In genomic region chr17:82450357-82451106, GRCh38 we compare ENCODE assay signal across 8 cellular contexts. TPM values are rescaled to one million over a fixed set of nuclear protein-coding genes. Genes with fewer than 3 reads are reported as not detected.
DNase-seq lines count a peak whose midpoint lies in the region; ATAC-seq, FAIRE-seq and TF ChIP-seq lines count a peak whose summit lies in the region.

Gene CYBC1, minus strand, starts transcription at chr17:82450752. Its CDS starts 1,498 bp downstream, at chr17:82449254.

- DNase-seq in GM13977 (ENCODE audit: low spot score) = peak; percentile 93
- DNase-seq in NCI-H2029 (lab: John Stamatoyannopoulos, UW) = peak; percentile 78
- DNase-seq in T-helper 22 cell (ENCODE audit: low read depth) = peak; percentile 89
- peak; percentile 61 to 96 for DNase-seq in ascending aorta (ENCODE audit: low spot score in 2 of 2)
- DNase-seq in right cardiac atrium = peak; percentile 93 to 97 (median 97)
- DNase-seq in putamen (ENCODE audit: low spot score) = peak; percentile 89
- DNase-seq in urothelium cell line (ENCODE audit: low spot score) = peak; percentile 96

- peak within 1 kb of the TSS; percentile 87 to 100 for H3K4me3 ChIP-seq in ascending aorta
- peak within 1 kb of the TSS; percentile 89 for H3K4me3 ChIP-seq in right cardiac atrium (ENCODE audit: low read length)

- intact Hi-C loops in ascending aorta (cut with DNase I) = loop anchor here (1.0 to 2.0 kb wide), 3 partner anchors 8 to 198 kb away; partner anchors contain the start of genes HEXD, NARF, OGFOD3 and WDR45B
- intact Hi-C loops in right cardiac atrium (cut with DNase I) = no loop called here

- TF ChIP-seq CTCF in GM13977 (IDR thresholded peaks at IDR 0.05; ENCODE audit: extremely low read depth, insufficient read depth, missing control alignments) = no peak
- no peak for TF ChIP-seq CTCF in ascending aorta (IDR thresholded peaks at IDR 0.05)

- FAIRE-seq in urothelium cell line (lab: Jason Lieb, UNC) = peak; percentile 27

- H3K36me3 ChIP-seq in ascending aorta = no peaks in the 10 kb centered on the region

- WGBS in right cardiac atrium = under 1% methylated on average over 91 of the region's 91 CpGs

- H3K27me3 ChIP-seq in ascending aorta (no peaks in the 10 kb centered on the region), right cardiac atrium (ENCODE audit: control insufficient read depth, insufficient read depth) (no peaks in the 10 kb centered on the region)

- peaks cover 8 to 14% of the 10 kb centered on the region in 2 donors for H3K4me1 ChIP-seq in ascending aorta
- H3K4me1 ChIP-seq in right cardiac atrium (ENCODE audit: control insufficient read depth, insufficient read depth, low read length) = peaks cover 2% of the 10 kb centered on the region

- H3K9me3 ChIP-seq in ascending aorta (no peaks in the 10 kb centered on the region), right cardiac atrium (ENCODE audit: control insufficient read depth, low read length) (no peaks in the 10 kb centered on the region)

- H3K27ac ChIP-seq in ascending aorta (peak within 1 kb of the TSS; percentile 90 to 94), right cardiac atrium (ENCODE audit: low read length) (peak within 1 kb of the TSS; percentile 85)

- peak; percentile 45 for ATAC-seq in HG02943 (IDR thresholded peaks at IDR 0.05; ENCODE audit: low read depth, unreplicated experiment)
- ATAC-seq in right cardiac atrium = peak; percentile 96 to 97

- in situ Hi-C loops in GM13977 (cut with MboI; ENCODE audit: low pct_unique_long_range_greater_than_20kb, low sequenced_read_pairs, unreplicated experiment) = no loop called here

RNA-seq across cellular contexts. Expression of gene CYBC1, which starts in this region (rescaled TPM):
- 124 TPM for total RNA-seq in ascending aorta
- 10 to 100 TPM; 31.0 to 34.7 (median 33.5) TPM for total RNA-seq in right cardiac atrium
- 20.8 TPM for polyA plus RNA-seq in right cardiac atrium

Comparison
In these comparisons a context has a peak if more than half of its experiments do, and no peak if none do; other contexts are left out.
1. Peak in every context shown above with its lines: DNase-seq, ATAC-seq, H3K4me3 ChIP-seq and H3K27ac ChIP-seq.